ENCODE assay signal across 22 cellular contexts in the genomic region with DNA sequence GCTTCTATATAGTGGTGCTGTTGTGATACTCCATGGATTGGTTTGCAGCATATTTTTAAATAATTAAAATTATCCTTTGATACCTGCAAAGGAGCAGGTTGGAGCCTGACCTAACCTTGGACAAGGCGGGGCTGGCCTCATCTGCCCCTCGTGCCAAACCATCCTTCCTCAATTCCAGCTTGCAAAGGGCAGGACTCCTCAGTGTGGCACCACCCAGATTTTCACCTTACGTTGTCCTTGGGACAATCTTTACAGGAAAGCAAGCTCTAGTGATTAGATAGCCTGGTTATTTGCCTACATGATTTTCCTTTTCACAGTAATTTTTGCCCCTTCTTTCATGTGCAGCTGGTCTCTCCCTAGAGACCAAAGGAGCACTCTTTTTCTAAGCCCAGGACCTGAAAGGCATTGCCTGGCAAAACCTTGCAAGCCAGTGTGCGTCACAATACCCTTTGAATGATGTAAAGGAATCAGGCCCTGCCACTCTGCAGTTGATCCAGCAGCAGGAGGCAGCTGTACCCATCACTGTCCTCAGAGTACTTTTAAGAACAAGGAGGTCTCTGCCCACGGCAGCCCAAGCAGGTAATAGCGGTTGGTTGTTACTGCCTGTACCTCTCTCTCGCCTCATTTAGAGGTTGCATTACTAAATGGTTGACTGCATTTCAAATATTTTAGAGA.
DNase-seq lines count a peak whose midpoint lies in the region; ATAC-seq and TF ChIP-seq lines count a peak whose summit lies in the region.
"Had no signal": no experiment of that assay in that cellular context is flagged by ENCODE, and none has a peak within 500 bp of the region (broad histone marks: within the 10 kb centered on the region; RNA-seq: fewer than 3 reads in every experiment).

No MANE protein-coding gene starts in this region.

- peak overlapping the region; percentile 75 for H3K56ac ChIP-seq in mesendoderm (ENCODE audit: low read length)

- H2BK5ac ChIP-seq in mesendoderm (ENCODE audit: low read length), result peak overlapping the region; percentile 86

- no peak for TF ChIP-seq POLR2A in transverse colon (IDR thresholded peaks at IDR 0.05)

- no peak overlapping the region for H3K4me3 ChIP-seq in colonic mucosa
- H3K4me3 ChIP-seq in mesendoderm (ENCODE audit: low read length), result no peak overlapping the region
- no peak overlapping the region for H3K4me3 ChIP-seq in transverse colon
- H3K4me3 ChIP-seq: GM23248, PC-9, SJCRH30, tibial nerve had no signal

- ATAC-seq in activated CD8-positive, alpha-beta memory T cell treated with anti-CD3 and anti-CD28 coated beads, Interleukin-2, amount 10 ng/mL, durations not matched to agents 7 days and 5 days, result no peak
- ATAC-seq in HG02798 (IDR thresholded peaks at IDR 0.05; ENCODE audit: poor library complexity, unreplicated experiment) (no peak), HG02884 (IDR thresholded peaks at IDR 0.05; ENCODE audit: unreplicated experiment) (no peak)
- ATAC-seq: activated T-helper 17 cell treated with anti-CD3 and anti-CD28 coated beads, Interleukin-2, amount 50 U/mL, for 72 hours; stimulated activated memory B cell treated with anti-CD40 and anti-IgM and Interleukin-4, amounts not matched to agents 10 μg/mL and 1 μg/mL and 100 μg/mL, for 72 hours had no signal

- CTCF ChIA-PET in activated CD8-positive, alpha-beta memory T cell treated with anti-CD3 and anti-CD28 coated beads, Interleukin-2, amount 10 ng/mL, durations not matched to agents 7 days and 5 days (lab: Charles Lee), result no interaction called here

- in situ Hi-C loops in transverse colon (cut with MboI; ENCODE audit: low pct_ligation_motif_present in 1 of 4, low pct_unique_long_range_greater_than_20kb in 1 of 4, low sequenced_read_pairs in 3 of 4), result no loop called here

- no peak overlapping the region for H3K4me2 ChIP-seq in mesendoderm (ENCODE audit: low read length)
- H3K4me2 ChIP-seq: PC-9 had no signal

- H3K4me3 Mint-ChIP-seq in activated CD8-positive, alpha-beta memory T cell treated with anti-CD3 and anti-CD28 coated beads, Interleukin-2, amount 10 ng/mL, durations not matched to agents 7 days and 5 days, result no peak overlapping the region
- H3K4me3 Mint-ChIP-seq: activated T-helper 17 cell treated with anti-CD3 and anti-CD28 coated beads, Interleukin-2, amount 50 U/mL, for 72 hours; CD4-positive, alpha-beta T cell; stimulated activated memory B cell treated with anti-CD40 and anti-IgM and Interleukin-4, amounts not matched to agents 10 μg/mL and 1 μg/mL and 100 μg/mL, for 72 hours had no signal

- H3K9me3 Mint-ChIP-seq in activated CD8-positive, alpha-beta memory T cell treated with anti-CD3 and anti-CD28 coated beads, Interleukin-2, amount 10 ng/mL, durations not matched to agents 7 days and 5 days (ENCODE audit: low read depth), result peaks cover 4% of the 10 kb centered on the region
- H3K9me3 Mint-ChIP-seq: activated T-helper 17 cell treated with anti-CD3 and anti-CD28 coated beads, Interleukin-2, amount 50 U/mL, for 72 hours; CD4-positive, alpha-beta T cell had no signal

- H3K36me3 ChIP-seq in colonic mucosa (no peaks in the 10 kb centered on the region), mesendoderm (ENCODE audit: control insufficient read depth, insufficient read depth, low read length) (no peaks in the 10 kb centered on the region), transverse colon (no peaks in the 10 kb centered on the region)
- H3K36me3 ChIP-seq: neutrophil, SJCRH30, tibial nerve had no signal

- peak overlapping the region; percentile 29 for H2BK120ac ChIP-seq in mesendoderm (ENCODE audit: low read depth, low read length)

- peak overlapping the region; percentile 21 for H3K18ac ChIP-seq in mesendoderm (ENCODE audit: low read length)

- H3K27ac ChIP-seq in colonic mucosa (peak overlapping the region; percentile 20), mesendoderm (ENCODE audit: low read depth, low read length) (peak overlapping the region; percentile 29), transverse colon (peak overlapping the region in 2 of 4 donors; percentile 9 to 37)
- H3K27ac ChIP-seq: neutrophil, SJCRH30, tibial nerve had no signal

- TF ChIP-seq EP300 in transverse colon (IDR thresholded peaks at IDR 0.05; ENCODE audit: low read depth), result no peak

- no peak overlapping the region for H4K5ac ChIP-seq in mesendoderm (ENCODE audit: low read length)

- H3K4ac ChIP-seq in mesendoderm (ENCODE audit: low read depth, low read length), result peak overlapping the region; percentile 71

- H3K27ac Mint-ChIP-seq in activated CD8-positive, alpha-beta memory T cell treated with anti-CD3 and anti-CD28 coated beads, Interleukin-2, amount 10 ng/mL, durations not matched to agents 7 days and 5 days, result no peak overlapping the region
- H3K27ac Mint-ChIP-seq: activated T-helper 17 cell treated with anti-CD3 and anti-CD28 coated beads, Interleukin-2, amount 50 U/mL, for 72 hours; CD4-positive, alpha-beta T cell; stimulated activated memory B cell treated with anti-CD40 and anti-IgM and Interleukin-4, amounts not matched to agents 10 μg/mL and 1 μg/mL and 100 μg/mL, for 72 hours had no signal

- no peak for TF ChIP-seq CTCF in colonic mucosa (IDR thresholded peaks at IDR 0.05)
- TF ChIP-seq CTCF in transverse colon (IDR thresholded peaks at IDR 0.05), result no peak

- H2AK5ac ChIP-seq in mesendoderm (ENCODE audit: low read length), result peak overlapping the region; percentile 91

- peak overlapping the region in 1 of 2 donors; percentile 9 for H3K9ac ChIP-seq in colonic mucosa (ENCODE audit: low read depth in 2 of 2, low read length in 2 of 2)
- no peak overlapping the region for H3K9ac ChIP-seq in mesendoderm (ENCODE audit: low read length)
- H3K9ac ChIP-seq: GM23248 had no signal

- H3K4me1 ChIP-seq in colonic mucosa (peaks cover 10% of the 10 kb centered on the region), mesendoderm (ENCODE audit: control insufficient read depth, low read depth, low read length) (peaks cover 12% of the 10 kb centered on the region), transverse colon (peaks cover 13 to 48% (median 25%) of the 10 kb centered on the region in 4 donors)
- H3K4me1 ChIP-seq: SJCRH30 had no signal

- intact Hi-C loops in colonic mucosa (cut with DNase I), result no loop called here
- intact Hi-C loops in transverse colon (cut with DNase I; ENCODE audit: low total_unique reads), result no loop called here

- H3K36me3 Mint-ChIP-seq in activated CD8-positive, alpha-beta memory T cell treated with anti-CD3 and anti-CD28 coated beads, Interleukin-2, amount 10 ng/mL, durations not matched to agents 7 days and 5 days, result no peaks in the 10 kb centered on the region
- H3K36me3 Mint-ChIP-seq: stimulated activated memory B cell treated with anti-CD40 and anti-IgM and Interleukin-4, amounts not matched to agents 10 μg/mL and 1 μg/mL and 100 μg/mL, for 72 hours had no signal

- H3K27me3 ChIP-seq in colonic mucosa, result no peaks in the 10 kb centered on the region
- H3K27me3 ChIP-seq in mesendoderm (ENCODE audit: insufficient read depth, low read length, poor library complexity), result no peaks in the 10 kb centered on the region
- H3K27me3 ChIP-seq in transverse colon, result no peaks in the 10 kb centered on the region
- H3K27me3 ChIP-seq: SJCRH30, tibial nerve had no signal

- H3K79me2 ChIP-seq in mesendoderm (ENCODE audit: control insufficient read depth, insufficient read depth, low read length), result no peaks in the 10 kb centered on the region

- H3K9me3 ChIP-seq in colonic mucosa (no peaks in the 10 kb centered on the region), transverse colon (no peaks in the 10 kb centered on the region)
- H3K9me3 ChIP-seq: neutrophil, SJCRH30, tibial nerve had no signal

- DNase-seq in activated CD8-positive, alpha-beta memory T cell treated with anti-CD3 and anti-CD28 coated beads, Interleukin-2, amount 10 ng/mL, durations not matched to agents 7 days and 5 days, result peak; percentile 18
- DNase-seq in activated CD8-positive, alpha-beta memory T cell treated with anti-CD3 and anti-CD28 coated beads, Interleukin-2, amount 50 U/mL, for 48 hours, result no peak
- DNase-seq in colonic mucosa (peak; percentile 66), mesendoderm (no peak), transverse colon (peak; percentile 33), inferior parietal cortex (ENCODE audit: extremely low spot score) (no peak)
- DNase-seq: CD4-positive, alpha-beta T cell; DMS53; effector memory CD4-positive, alpha-beta T cell; GM23248; islet precursor cell; NCI-H82; PC-9; retina; SJCRH30; stimulated activated CD4-positive, alpha-beta T cell treated with anti-CD3 and anti-CD28 coated beads, Interleukin-15, amount 100 ng/mL, for 24 hours had no signal

- H3K27me3 Mint-ChIP-seq in activated CD8-positive, alpha-beta memory T cell treated with anti-CD3 and anti-CD28 coated beads, Interleukin-2, amount 10 ng/mL, durations not matched to agents 7 days and 5 days, result peaks cover 4% of the 10 kb centered on the region
- H3K27me3 Mint-ChIP-seq: CD4-positive, alpha-beta T cell had no signal

- no peak overlapping the region for H4K8ac ChIP-seq in mesendoderm (ENCODE audit: low read depth, low read length)

- no peak overlapping the region for H3K23ac ChIP-seq in mesendoderm (ENCODE audit: low read length)

- no peaks in the 10 kb centered on the region for H3K79me1 ChIP-seq in mesendoderm (ENCODE audit: low read length)

- peaks cover 27% of the 10 kb centered on the region for H3K4me1 Mint-ChIP-seq in activated CD8-positive, alpha-beta memory T cell treated with anti-CD3 and anti-CD28 coated beads, Interleukin-2, amount 10 ng/mL, durations not matched to agents 7 days and 5 days

- no CpG with 5 or more reads among the region's 7 CpGs for WGBS in mesendoderm (ENCODE audit: extremely low coverage, insufficient coverage, low lambda C conversion rate)
- WGBS in transverse colon (ENCODE audit: low coverage in 1 of 2), 2 donors, result 71 to 90% methylated on average over 2 to 7 of the region's 7 CpGs

- H2BK15ac ChIP-seq in mesendoderm (replicated peaks; ENCODE audit: low read depth), result no peak overlapping the region

Comparison
In these comparisons a context has a peak if more than half of its experiments do, and no peak if none do; other contexts are left out.
1. DNase-seq: peak in activated CD8-positive, alpha-beta memory T cell treated with anti-CD3 and anti-CD28 coated beads, Interleukin-2, amount 10 ng/mL, durations not matched to agents 7 days and 5 days (single experiment), colonic mucosa (single experiment) and transverse colon (single experiment); none in activated CD8-positive, alpha-beta memory T cell treated with anti-CD3 and anti-CD28 coated beads, Interleukin-2, amount 50 U/mL, for 48 hours (single experiment), mesendoderm (single experiment) and inferior parietal cortex (single experiment).